12 cellular contexts compared by ENCODE assay signal in genomic region chr18:77119101-77119850, GRCh38. TPM values are rescaled to one million over a fixed set of nuclear protein-coding genes. Genes with fewer than 3 reads are reported as not detected.
DNase-seq lines count a peak whose midpoint lies in the region; ATAC-seq, FAIRE-seq and TF ChIP-seq lines count a peak whose summit lies in the region.
"Had no signal": no experiment of that assay in that cellular context is flagged by ENCODE, and none has a peak within 500 bp of the region (broad histone marks: within the 10 kb centered on the region; RNA-seq: fewer than 3 reads in every experiment).

No MANE protein-coding gene starts in this region.

- H3K36me3 ChIP-seq in OCI-LY1 (ENCODE audit: insufficient read depth, low read length) (peaks cover 45% of the 10 kb centered on the region; the same call in 1 of the 2 replicates), gastrocnemius medialis (no peaks in the 10 kb centered on the region)

- intact Hi-C loops in activated CD4-positive, alpha-beta memory T cell treated with anti-CD3 and anti-CD28 coated beads for 36 hours (cut with micrococcal nuclease): no loop called here
- intact Hi-C loops in gastrocnemius medialis (cut with DNase I; ENCODE audit: low total_unique reads): no loop called here

- H3K4me1 ChIP-seq in OCI-LY1 (ENCODE audit: insufficient read depth, low read length, severe bottlenecking): peaks cover 54% of the 10 kb centered on the region
- peaks cover 6 to 62% of the 10 kb centered on the region in 2 donors for H3K4me1 ChIP-seq in gastrocnemius medialis

- CTCF ChIA-PET in activated CD4-positive, alpha-beta memory T cell treated with anti-CD3 and anti-CD28 coated beads for 36 hours (lab: Charles Lee): no interaction called here
- CTCF ChIA-PET in activated CD4-positive, alpha-beta memory T cell treated with anti-CD3 and anti-CD28 coated beads, Interleukin-2, amount 10 ng/mL, durations not matched to agents 7 days and 5 days (lab: Charles Lee): no interaction called here

- H3K27me3 ChIP-seq in OCI-LY1 (ENCODE audit: insufficient read depth, low read length) (no peaks in the 10 kb centered on the region), gastrocnemius medialis (no peaks in the 10 kb centered on the region)

- no peak overlapping the region for H3K4me3 Mint-ChIP-seq in activated CD4-positive, alpha-beta memory T cell treated with anti-CD3 and anti-CD28 coated beads for 36 hours
- no peak overlapping the region for H3K4me3 Mint-ChIP-seq in activated CD4-positive, alpha-beta memory T cell treated with anti-CD3 and anti-CD28 coated beads, Interleukin-2, amount 10 ng/mL, durations not matched to agents 7 days and 5 days
- H3K4me3 Mint-ChIP-seq in effector memory CD8-positive, alpha-beta T cell: peak overlapping the region; percentile 52 to 57
- H3K4me3 Mint-ChIP-seq: T-helper 1 cell treated with Interleukin-12 subunit alpha and Interleukin-12 subunit beta and Interleukin-4 antibody, amounts not matched to agents 30 μg/mL and 1 μg/mL, for 36 hours had no signal

- peak overlapping the region; percentile 44 for H3K27ac Mint-ChIP-seq in activated CD4-positive, alpha-beta memory T cell treated with anti-CD3 and anti-CD28 coated beads for 36 hours
- H3K27ac Mint-ChIP-seq in activated CD4-positive, alpha-beta memory T cell treated with anti-CD3 and anti-CD28 coated beads, Interleukin-2, amount 10 ng/mL, durations not matched to agents 7 days and 5 days: no peak overlapping the region
- peak overlapping the region; percentile 54 to 98 for H3K27ac Mint-ChIP-seq in effector memory CD8-positive, alpha-beta T cell

- H3K9me2 ChIP-seq in OCI-LY1 (ENCODE audit: low read depth, low read length): no peaks in the 10 kb centered on the region

- peaks cover 4% of the 10 kb centered on the region for H3K9me3 Mint-ChIP-seq in activated CD4-positive, alpha-beta memory T cell treated with anti-CD3 and anti-CD28 coated beads for 36 hours
- H3K9me3 Mint-ChIP-seq in activated CD4-positive, alpha-beta memory T cell treated with anti-CD3 and anti-CD28 coated beads, Interleukin-2, amount 10 ng/mL, durations not matched to agents 7 days and 5 days: no peaks in the 10 kb centered on the region
- no peaks in the 10 kb centered on the region for H3K9me3 Mint-ChIP-seq in effector memory CD8-positive, alpha-beta T cell
- H3K9me3 Mint-ChIP-seq: T-helper 1 cell treated with Interleukin-12 subunit alpha and Interleukin-12 subunit beta and Interleukin-4 antibody, amounts not matched to agents 30 μg/mL and 1 μg/mL, for 36 hours had no signal

- TF ChIP-seq CTCF in OCI-LY1 (IDR thresholded peaks at IDR 0.05; ENCODE audit: low read length) (no peak), gastrocnemius medialis (IDR thresholded peaks at IDR 0.05 in 4 of 5, conservative IDR thresholded peaks at IDR 0.05 in 1 of 5) (no peak), D721Med (IDR thresholded peaks at IDR 0.05; ENCODE audit: insufficient read depth, missing control alignments) (no peak)

- H3K4me3 ChIP-seq in OCI-LY1 (ENCODE audit: low read depth, low read length, poor library complexity, severe bottlenecking) (no peak overlapping the region), gastrocnemius medialis (no peak overlapping the region)
- H3K4me3 ChIP-seq: A549 had no signal

- H3K79me2 ChIP-seq in OCI-LY1 (ENCODE audit: insufficient read depth, low read length): peaks cover 58% of the 10 kb centered on the region

- H3K9me3 ChIP-seq in OCI-LY1 (ENCODE audit: low read length) (no peaks in the 10 kb centered on the region), gastrocnemius medialis (no peaks in the 10 kb centered on the region)
- H3K9me3 ChIP-seq: A549 had no signal

- H3F3A ChIP-seq in OCI-LY1 (ENCODE audit: insufficient read depth, low read length): peaks cover 6% of the 10 kb centered on the region; the same call in 1 of the 2 replicates

- peaks cover 20% of the 10 kb centered on the region for H3K36me3 Mint-ChIP-seq in activated CD4-positive, alpha-beta memory T cell treated with anti-CD3 and anti-CD28 coated beads for 36 hours
- H3K36me3 Mint-ChIP-seq in activated CD4-positive, alpha-beta memory T cell treated with anti-CD3 and anti-CD28 coated beads, Interleukin-2, amount 10 ng/mL, durations not matched to agents 7 days and 5 days (ENCODE audit: low read depth): peaks cover 70% of the 10 kb centered on the region
- H3K36me3 Mint-ChIP-seq in effector memory CD8-positive, alpha-beta T cell (ENCODE audit: insufficient read depth): peaks cover 50% of the 10 kb centered on the region

- in situ Hi-C loops in gastrocnemius medialis (cut with MboI; ENCODE audit: low sequenced_read_pairs in 4 of 4): no loop called here

- no peaks in the 10 kb centered on the region for H3K27me3 Mint-ChIP-seq in activated CD4-positive, alpha-beta memory T cell treated with anti-CD3 and anti-CD28 coated beads for 36 hours
- no peaks in the 10 kb centered on the region for H3K27me3 Mint-ChIP-seq in activated CD4-positive, alpha-beta memory T cell treated with anti-CD3 and anti-CD28 coated beads, Interleukin-2, amount 10 ng/mL, durations not matched to agents 7 days and 5 days
- H3K27me3 Mint-ChIP-seq in effector memory CD8-positive, alpha-beta T cell: no peaks in the 10 kb centered on the region

- no peak overlapping the region; the same call in 1 of the 2 replicates for H3K9ac ChIP-seq in OCI-LY1 (ENCODE audit: low read length)

- H4K20me1 ChIP-seq in OCI-LY1 (ENCODE audit: insufficient read depth, low read length): no peaks in the 10 kb centered on the region

- POLR2A ChIA-PET in activated CD4-positive, alpha-beta memory T cell treated with anti-CD3 and anti-CD28 coated beads for 36 hours (lab: Charles Lee): no interaction called here
- POLR2A ChIA-PET in activated CD4-positive, alpha-beta memory T cell treated with anti-CD3 and anti-CD28 coated beads, Interleukin-2, amount 10 ng/mL, durations not matched to agents 7 days and 5 days (lab: Charles Lee): interaction anchor here (7.0 kb wide), 1 partner anchor 12 kb away, joined by 80 read pairs; no protein-coding TSS in a partner anchor

- peak overlapping the region; percentile 82 for H3K27ac ChIP-seq in OCI-LY1 (ENCODE audit: low read depth, low read length, poor library complexity, severe bottlenecking)
- peak overlapping the region; percentile 26 to 60 (median 46) for H3K27ac ChIP-seq in gastrocnemius medialis

- H3K4me2 ChIP-seq in OCI-LY1 (ENCODE audit: low read length): peak overlapping the region; percentile 49; the same call in 1 of the 2 replicates
- H3K4me2 ChIP-seq: A549 had no signal

- ATAC-seq in effector memory CD8-positive, alpha-beta T cell (replicated peaks): no peak
- no peak for ATAC-seq in gastrocnemius medialis
- no peak for ATAC-seq in HG02884 (IDR thresholded peaks at IDR 0.05; ENCODE audit: unreplicated experiment)
- no peak for ATAC-seq in HG03521 (IDR thresholded peaks at IDR 0.05; ENCODE audit: unreplicated experiment)
- ATAC-seq: A549, PC-3 had no signal

- H2AFZ ChIP-seq in OCI-LY1 (ENCODE audit: low read length): no peak overlapping the region

- peaks cover 79% of the 10 kb centered on the region for H3K4me1 Mint-ChIP-seq in activated CD4-positive, alpha-beta memory T cell treated with anti-CD3 and anti-CD28 coated beads for 36 hours (ENCODE audit: low read depth)
- peaks cover 66% of the 10 kb centered on the region for H3K4me1 Mint-ChIP-seq in activated CD4-positive, alpha-beta memory T cell treated with anti-CD3 and anti-CD28 coated beads, Interleukin-2, amount 10 ng/mL, durations not matched to agents 7 days and 5 days
- peaks cover 72 to 84% of the 10 kb centered on the region in 2 donors for H3K4me1 Mint-ChIP-seq in effector memory CD8-positive, alpha-beta T cell (ENCODE audit: low read depth in 2 of 2)

- FAIRE-seq in D721Med (lab: Jason Lieb, UNC): no peak
- FAIRE-seq: A549 had no signal

- TF ChIP-seq POLR2A in gastrocnemius medialis (IDR thresholded peaks at IDR 0.05): no peak

- DNase-seq in activated CD4-positive, alpha-beta memory T cell treated with anti-CD3 and anti-CD28 coated beads for 36 hours: peak; percentile 7
- no peak for DNase-seq in activated CD4-positive, alpha-beta memory T cell treated with anti-CD3 and anti-CD28 coated beads, Interleukin-2, amount 10 ng/mL, durations not matched to agents 7 days and 5 days
- DNase-seq in effector memory CD8-positive, alpha-beta T cell: no peak
- peak in 1 of 2 donors; percentile 10 for DNase-seq in gastrocnemius medialis
- DNase-seq in D721Med (ENCODE audit: insufficient read length, low spot score): no peak
- DNase-seq: NCI-H446, PC-3 had no signal

RNA-seq across cellular contexts. Expression of gene MBP, which starts 13.3 kb away (rescaled TPM):
- 10 to 100 TPM; 38.9 to 40.4 TPM for total RNA-seq in activated CD4-positive, alpha-beta memory T cell treated with anti-CD3 and anti-CD28 coated beads for 36 hours
- 10 to 100 TPM; 81.4 to 95.3 TPM for total RNA-seq in activated CD4-positive, alpha-beta memory T cell treated with anti-CD3 and anti-CD28 coated beads, Interleukin-2, amount 10 ng/mL, durations not matched to agents 7 days and 5 days
- total RNA-seq in gastrocnemius medialis: 10 to 100 TPM; 28.6 to 55.0 (median 50.4) TPM

Comparison
In these comparisons a context has a peak if more than half of its experiments do, and no peak if none do; other contexts are left out.
1. H3K4me3 Mint-ChIP-seq: peak in effector memory CD8-positive, alpha-beta T cell (2 of 2); none in activated CD4-positive, alpha-beta memory T cell treated with anti-CD3 and anti-CD28 coated beads for 36 hours (single experiment) and activated CD4-positive, alpha-beta memory T cell treated with anti-CD3 and anti-CD28 coated beads, Interleukin-2, amount 10 ng/mL, durations not matched to agents 7 days and 5 days (single experiment).